Comparison of ENCODE assay signal across 12 cellular contexts in the genomic region with DNA sequence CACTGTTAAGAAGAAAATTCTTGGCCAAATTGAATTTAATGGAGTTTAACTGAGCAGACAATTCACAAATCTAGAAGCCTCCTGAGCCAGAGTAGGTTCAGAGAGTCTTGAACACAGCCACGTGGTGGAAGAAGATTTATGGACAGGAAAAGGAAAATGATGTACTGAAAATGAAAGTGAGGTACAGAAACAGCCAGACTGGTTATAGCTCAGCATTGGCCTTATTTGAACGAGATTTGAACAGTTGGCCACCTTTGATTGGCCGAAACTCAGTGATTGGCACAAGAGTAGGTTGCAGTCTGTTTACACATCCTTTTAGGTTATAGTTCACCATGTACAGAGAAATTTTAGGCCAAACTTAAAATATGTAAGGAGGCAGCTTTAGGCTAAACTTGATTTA. TPM values are rescaled to one million over a fixed set of nuclear protein-coding genes. Genes with fewer than 3 reads are reported as not detected.
A peak's percentile ranks its signal among the peaks of the same experiment; 100 is the strongest.
DNase-seq lines count a peak whose midpoint lies in the region; ATAC-seq and TF ChIP-seq lines count a peak whose summit lies in the region.
"Had no signal": no experiment of that assay in that cellular context is flagged by ENCODE, and none has a peak within 500 bp of the region (broad histone marks: within the 10 kb centered on the region; RNA-seq: fewer than 3 reads in every experiment).

No MANE protein-coding gene starts in this region.

- peak overlapping the region; percentile 67 for H3K27ac Mint-ChIP-seq in activated CD8-positive, alpha-beta memory T cell treated with anti-CD3 and anti-CD28 coated beads, Interleukin-2, amount 10 ng/mL, durations not matched to agents 7 days and 5 days
- peak overlapping the region; percentile 89 for H3K27ac Mint-ChIP-seq in activated T-cell treated with anti-CD3 and anti-CD28 coated beads, Interleukin-2, amount 50 U/mL, for 72 hours
- peak overlapping the region; percentile 15 to 91 (median 63) for H3K27ac Mint-ChIP-seq in naive thymus-derived CD8-positive, alpha-beta T cell
- H3K27ac Mint-ChIP-seq in osteocyte (ENCODE audit: unreplicated experiment): no peak overlapping the region

- no peak overlapping the region for H3K4me3 Mint-ChIP-seq in activated CD8-positive, alpha-beta memory T cell treated with anti-CD3 and anti-CD28 coated beads, Interleukin-2, amount 10 ng/mL, durations not matched to agents 7 days and 5 days
- peak overlapping the region in 1 of 2 donors; percentile 58 for H3K4me3 Mint-ChIP-seq in activated T-cell treated with anti-CD3 and anti-CD28 coated beads, Interleukin-2, amount 50 U/mL, for 72 hours
- H3K4me3 Mint-ChIP-seq in naive thymus-derived CD8-positive, alpha-beta T cell: peak overlapping the region in 1 of 10 donors; percentile 22
- no peak overlapping the region for H3K4me3 Mint-ChIP-seq in osteocyte (ENCODE audit: unreplicated experiment)

- peaks cover 18% of the 10 kb centered on the region for H3K9me3 Mint-ChIP-seq in activated CD8-positive, alpha-beta memory T cell treated with anti-CD3 and anti-CD28 coated beads, Interleukin-2, amount 10 ng/mL, durations not matched to agents 7 days and 5 days (ENCODE audit: low read depth)
- peaks cover 5 to 11% of the 10 kb centered on the region in 2 donors for H3K9me3 Mint-ChIP-seq in activated T-cell treated with anti-CD3 and anti-CD28 coated beads, Interleukin-2, amount 50 U/mL, for 72 hours
- H3K9me3 Mint-ChIP-seq in naive thymus-derived CD8-positive, alpha-beta T cell: peaks cover 0 to 16% (median 10%) of the 10 kb centered on the region in 9 donors
- peaks cover 13% of the 10 kb centered on the region for H3K9me3 Mint-ChIP-seq in osteocyte (ENCODE audit: unreplicated experiment)

- POLR2A ChIA-PET in naive thymus-derived CD8-positive, alpha-beta T cell (lab: Charles Lee): interaction anchor here (1.7 kb wide), 1 partner anchor 10 kb away, joined by 4 read pairs; a partner anchor contains a TSS

- peaks cover 70% of the 10 kb centered on the region for H3K4me1 Mint-ChIP-seq in activated CD8-positive, alpha-beta memory T cell treated with anti-CD3 and anti-CD28 coated beads, Interleukin-2, amount 10 ng/mL, durations not matched to agents 7 days and 5 days
- H3K4me1 Mint-ChIP-seq in activated T-cell treated with anti-CD3 and anti-CD28 coated beads, Interleukin-2, amount 50 U/mL, for 72 hours (ENCODE audit: low read depth): peaks cover 25% of the 10 kb centered on the region
- H3K4me1 Mint-ChIP-seq in naive thymus-derived CD8-positive, alpha-beta T cell: peaks cover 11 to 66% (median 50%) of the 10 kb centered on the region in 4 donors
- H3K4me1 Mint-ChIP-seq in osteocyte (ENCODE audit: unreplicated experiment): no peaks in the 10 kb centered on the region

- TF ChIP-seq CTCF in osteocyte (IDR thresholded peaks at IDR 0.05): no peak

- peak; percentile 63 for DNase-seq in activated CD8-positive, alpha-beta memory T cell treated with anti-CD3 and anti-CD28 coated beads, Interleukin-2, amount 10 ng/mL, durations not matched to agents 7 days and 5 days
- no peak for DNase-seq in activated CD8-positive, alpha-beta memory T cell treated with anti-CD3 and anti-CD28 coated beads for 24 hours
- peak; percentile 19 to 21 for DNase-seq in activated T-cell treated with anti-CD3 and anti-CD28 coated beads, Interleukin-2, amount 50 U/mL, for 72 hours
- DNase-seq in naive thymus-derived CD8-positive, alpha-beta T cell: no peak
- no peak for DNase-seq in osteocyte (ENCODE audit: extremely low spot score, unreplicated experiment)
- DNase-seq in NCI-H2196 (lab: John Stamatoyannopoulos, UW; ENCODE audit: unreplicated experiment): no peak
- no peak for DNase-seq in SW480 (ENCODE audit: low spot score)
- DNase-seq: COR-L47, GDM1, heart right ventricle, NCI-H1105 had no signal

- CTCF ChIA-PET in activated CD8-positive, alpha-beta memory T cell treated with anti-CD3 and anti-CD28 coated beads, Interleukin-2, amount 10 ng/mL, durations not matched to agents 7 days and 5 days (lab: Charles Lee): interaction anchor here (0.7 to 1.8 kb wide), 4 partner anchors 9 to 88 kb away, joined by 3 to 10 read pairs (median 4); a partner anchor contains a TSS

- peaks cover 100% of the 10 kb centered on the region for H3K36me3 Mint-ChIP-seq in activated CD8-positive, alpha-beta memory T cell treated with anti-CD3 and anti-CD28 coated beads, Interleukin-2, amount 10 ng/mL, durations not matched to agents 7 days and 5 days
- peaks cover 51 to 65% of the 10 kb centered on the region in 2 donors for H3K36me3 Mint-ChIP-seq in activated T-cell treated with anti-CD3 and anti-CD28 coated beads, Interleukin-2, amount 50 U/mL, for 72 hours (ENCODE audit: insufficient read depth in 2 of 2)
- peaks cover 31 to 86% (median 36%) of the 10 kb centered on the region in 3 donors for H3K36me3 Mint-ChIP-seq in naive thymus-derived CD8-positive, alpha-beta T cell
- no peaks in the 10 kb centered on the region for H3K36me3 Mint-ChIP-seq in osteocyte (ENCODE audit: unreplicated experiment)

- peak; percentile 76 for ATAC-seq in activated CD8-positive, alpha-beta memory T cell treated with anti-CD3 and anti-CD28 coated beads, Interleukin-2, amount 10 ng/mL, durations not matched to agents 7 days and 5 days
- peak; percentile 55 for ATAC-seq in GM19351 (IDR thresholded peaks at IDR 0.05; ENCODE audit: unreplicated experiment)
- peak; percentile 70 to 76 for ATAC-seq in activated T-cell treated with anti-CD3 and anti-CD28 coated beads, Interleukin-2, amount 50 U/mL, for 72 hours (replicated peaks in 1 of 2)
- ATAC-seq in naive thymus-derived CD8-positive, alpha-beta T cell: peak in 1 of 2 donors; percentile 40
- ATAC-seq: heart right ventricle had no signal

- no peaks in the 10 kb centered on the region for H3K27me3 Mint-ChIP-seq in activated CD8-positive, alpha-beta memory T cell treated with anti-CD3 and anti-CD28 coated beads, Interleukin-2, amount 10 ng/mL, durations not matched to agents 7 days and 5 days
- H3K27me3 Mint-ChIP-seq in activated T-cell treated with anti-CD3 and anti-CD28 coated beads, Interleukin-2, amount 50 U/mL, for 72 hours (ENCODE audit: low read depth): no peaks in the 10 kb centered on the region
- H3K27me3 Mint-ChIP-seq in naive thymus-derived CD8-positive, alpha-beta T cell: no peaks in the 10 kb centered on the region
- no peaks in the 10 kb centered on the region for H3K27me3 Mint-ChIP-seq in osteocyte (ENCODE audit: unreplicated experiment)

RNA-seq across cellular contexts. Expression of a gene that starts 9.9 kb away (rescaled TPM):
- total RNA-seq in activated CD8-positive, alpha-beta memory T cell treated with anti-CD3 and anti-CD28 coated beads, Interleukin-2, amount 10 ng/mL, durations not matched to agents 7 days and 5 days: 100 to 1,000 TPM; 276 to 383 TPM
- 100 to 1,000 TPM in 1 of 2 donors, 10 to 100 TPM in 1; 80.2 to 139 TPM for total RNA-seq in activated T-cell treated with anti-CD3 and anti-CD28 coated beads, Interleukin-2, amount 50 U/mL, for 72 hours
- total RNA-seq in naive thymus-derived CD8-positive, alpha-beta T cell: 10 to 100 TPM; 40.9 to 42.8 TPM
- 10 to 100 TPM; 25.6 to 47.9 (median 25.8) TPM for polyA plus RNA-seq in naive thymus-derived CD8-positive, alpha-beta T cell
- total RNA-seq in osteocyte: not detected in 2 replicates

RNA-seq across cellular contexts. Expression of a gene that starts 50.0 kb away (rescaled TPM):
- total RNA-seq in activated CD8-positive, alpha-beta memory T cell treated with anti-CD3 and anti-CD28 coated beads, Interleukin-2, amount 10 ng/mL, durations not matched to agents 7 days and 5 days: 100 to 1,000 TPM; 290 to 394 TPM
- 10 to 100 TPM; 14.7 to 39.3 TPM for total RNA-seq in activated T-cell treated with anti-CD3 and anti-CD28 coated beads, Interleukin-2, amount 50 U/mL, for 72 hours
- 10 to 100 TPM; 13.6 to 16.8 TPM for total RNA-seq in naive thymus-derived CD8-positive, alpha-beta T cell
- 10 to 100 TPM in 2 of 3 donors, 1 to 10 TPM in 1; 9.1 to 21.3 (median 16.8) TPM for polyA plus RNA-seq in naive thymus-derived CD8-positive, alpha-beta T cell
- total RNA-seq in osteocyte: 0.13 TPM in 1 of 2 replicates, not detected in the other

Comparison
In these comparisons a context has a peak if more than half of its experiments do, and no peak if none do; other contexts are left out.
1. DNase-seq: peak in activated CD8-positive, alpha-beta memory T cell treated with anti-CD3 and anti-CD28 coated beads, Interleukin-2, amount 10 ng/mL, durations not matched to agents 7 days and 5 days (single experiment) and activated T-cell treated with anti-CD3 and anti-CD28 coated beads, Interleukin-2, amount 50 U/mL, for 72 hours (2 of 2); none in activated CD8-positive, alpha-beta memory T cell treated with anti-CD3 and anti-CD28 coated beads for 24 hours (single experiment), naive thymus-derived CD8-positive, alpha-beta T cell (0 of 10), osteocyte (single experiment), NCI-H2196 (single experiment) and SW480 (single experiment).
2. RNA of a gene that starts 9.9 kb away (total RNA-seq): 276 to 383 TPM in activated CD8-positive, alpha-beta memory T cell treated with anti-CD3 and anti-CD28 coated beads, Interleukin-2, amount 10 ng/mL, durations not matched to agents 7 days and 5 days, 80.2 to 139 TPM in activated T-cell treated with anti-CD3 and anti-CD28 coated beads, Interleukin-2, amount 50 U/mL, for 72 hours and 40.9 to 42.8 TPM in naive thymus-derived CD8-positive, alpha-beta T cell; not detected in osteocyte; every median in the first group is over 10 times any median in the second.
3. RNA of a gene that starts 50.0 kb away (total RNA-seq): 290 to 394 TPM in activated CD8-positive, alpha-beta memory T cell treated with anti-CD3 and anti-CD28 coated beads, Interleukin-2, amount 10 ng/mL, durations not matched to agents 7 days and 5 days, 14.7 to 39.3 TPM in activated T-cell treated with anti-CD3 and anti-CD28 coated beads, Interleukin-2, amount 50 U/mL, for 72 hours and 13.6 to 16.8 TPM in naive thymus-derived CD8-positive, alpha-beta T cell; 0.13 TPM in osteocyte; every median in the first group is over 10 times any median in the second.